Comparison of ENCODE assay signal across 15 cellular contexts in genomic region chr4:48594185-48594584, GRCh38.
A peak's percentile ranks its signal among the peaks of the same experiment; 100 is the strongest.
DNase-seq lines count a peak whose midpoint lies in the region; ATAC-seq and TF ChIP-seq lines count a peak whose summit lies in the region.
"Had no signal": no experiment of that assay in that cellular context is flagged by ENCODE, and none has a peak within 500 bp of the region (broad histone marks: within the 10 kb centered on the region; RNA-seq: fewer than 3 reads in every experiment).

No MANE protein-coding gene starts in this region.

- H3K4me1 Mint-ChIP-seq in HFFc6 (ENCODE audit: low read depth) (no peaks in the 10 kb centered on the region), endodermal cell (peaks cover 23% of the 10 kb centered on the region), T-helper 17 cell (peaks cover 12% of the 10 kb centered on the region)

- WGBS in endodermal cell (ENCODE audit: insufficient coverage in 1 of 2, insufficient read length in 1 of 2), 2 experiments: 3 to 33% methylated on average over 1 of the region's 1 CpG

- H3K27me3 ChIP-seq in BE2C: no peaks in the 10 kb centered on the region
- no peaks in the 10 kb centered on the region for H3K27me3 ChIP-seq in endodermal cell (ENCODE audit: control insufficient read depth, insufficient read depth, low read length, poor library complexity, severe bottlenecking)
- H3K27me3 ChIP-seq: sigmoid colon had no signal

- H3K4me1 ChIP-seq in BE2C (peaks cover 8% of the 10 kb centered on the region), endodermal cell (ENCODE audit: control insufficient read depth, insufficient read depth, low read length) (peaks cover 3% of the 10 kb centered on the region)
- H3K4me1 ChIP-seq: sigmoid colon had no signal

- ATAC-seq in left lobe of liver (peak; percentile 40), HG02981 (IDR thresholded peaks at IDR 0.05; ENCODE audit: unreplicated experiment) (no peak), T-helper 17 cell (no peak)
- ATAC-seq: activated CD4-positive, CD25-positive, alpha-beta regulatory T cell treated with anti-CD3 and anti-CD28 coated beads, Interleukin-2, amount 50 U/mL, for 24 hours had no signal

- H3K4me3 ChIP-seq in BE2C (ENCODE audit: low read depth, low read length) (no peak overlapping the region), endodermal cell (ENCODE audit: low read length) (peak overlapping the region; percentile 36)
- H3K4me3 ChIP-seq: sigmoid colon had no signal

- H3K27ac Mint-ChIP-seq in HFFc6 (peak overlapping the region; percentile 24; the same call in 1 of the 2 replicates), endodermal cell (peak overlapping the region; percentile 90), T-helper 17 cell (no peak overlapping the region)
- H3K27ac Mint-ChIP-seq: T-helper 2 cell treated with Interferon-gamma antibody and Interleukin-4, amounts not matched to agents 5 μg/mL and 100 μg/mL, for 36 hours had no signal

- H3K27me3 Mint-ChIP-seq in HFFc6 (ENCODE audit: insufficient read depth) (no peaks in the 10 kb centered on the region), endodermal cell (ENCODE audit: insufficient read depth) (no peaks in the 10 kb centered on the region), T-helper 17 cell (no peaks in the 10 kb centered on the region)

- 0 out of 2 replicates have a peak, but pooled peaks cover 7% of the 10 kb centered on the region for H3K36me3 Mint-ChIP-seq in HFFc6 (ENCODE audit: low read depth)
- peaks cover 35% of the 10 kb centered on the region for H3K36me3 Mint-ChIP-seq in endodermal cell (ENCODE audit: low read depth)
- H3K36me3 Mint-ChIP-seq in T-helper 17 cell (ENCODE audit: low read depth): peaks cover 10% of the 10 kb centered on the region

- no peaks in the 10 kb centered on the region for H3K9me3 Mint-ChIP-seq in HFFc6
- no peaks in the 10 kb centered on the region for H3K9me3 Mint-ChIP-seq in endodermal cell
- H3K9me3 Mint-ChIP-seq: H9; T-helper 2 cell treated with Interferon-gamma antibody and Interleukin-4, amounts not matched to agents 5 μg/mL and 100 μg/mL, for 36 hours had no signal

- H3K27ac ChIP-seq in endodermal cell (ENCODE audit: low read depth, low read length): no peak overlapping the region
- H3K27ac ChIP-seq: sigmoid colon had no signal

- H3K4me3 Mint-ChIP-seq in HFFc6: no peak overlapping the region
- H3K4me3 Mint-ChIP-seq in endodermal cell: no peak overlapping the region
- no peak overlapping the region for H3K4me3 Mint-ChIP-seq in T-helper 17 cell
- H3K4me3 Mint-ChIP-seq: T-helper 2 cell treated with Interferon-gamma antibody and Interleukin-4, amounts not matched to agents 5 μg/mL and 100 μg/mL, for 36 hours had no signal

- H3K36me3 ChIP-seq in BE2C (no peaks in the 10 kb centered on the region; the same call in 1 of the 2 replicates), endodermal cell (ENCODE audit: control insufficient read depth, insufficient read depth, low read length) (peaks cover 23% of the 10 kb centered on the region)

- no peak overlapping the region for H3K9ac ChIP-seq in endodermal cell (ENCODE audit: extremely low read depth, low read length, poor library complexity, severe bottlenecking)

- TF ChIP-seq CTCF in BE2C (IDR thresholded peaks at IDR 0.05; ENCODE audit: low read depth, low read length): no peak
- no peak for TF ChIP-seq CTCF in HFFc6 (IDR thresholded peaks at IDR 0.05)
- TF ChIP-seq CTCF in endodermal cell (conservative IDR thresholded peaks at IDR 0.05): no peak

- H3K9me3 ChIP-seq in BE2C: no peaks in the 10 kb centered on the region
- no peaks in the 10 kb centered on the region for H3K9me3 ChIP-seq in endodermal cell (ENCODE audit: control insufficient read depth, low read length)
- H3K9me3 ChIP-seq in T-helper 17 cell (ENCODE audit: control insufficient read depth, low read length, poor library complexity, severe bottlenecking): no peaks in the 10 kb centered on the region
- H3K9me3 ChIP-seq: sigmoid colon had no signal

- DNase-seq in BE2C (peak; percentile 50), HFFc6 (no peak), endodermal cell (peak; percentile 71), left lobe of liver (ENCODE audit: low spot score) (no peak), HCEC 1CT (no peak), T-helper 17 cell (no peak), OCI-M1 (lab: John Stamatoyannopoulos, UW) (no peak)
- DNase-seq: H9; NCI-H2029; SIG-M5; sigmoid colon; stimulated activated CD4-positive, alpha-beta T cell treated with anti-CD3 and anti-CD28 coated beads, Interleukin-1b, Interleukin-23, amount 100 ng/mL, for 48 hours had no signal

Comparison
In these comparisons a context has a peak if more than half of its experiments do, and no peak if none do; other contexts are left out.
1. DNase-seq: peak in BE2C (single experiment) and endodermal cell (single experiment); none in HFFc6 (single experiment), left lobe of liver (single experiment), HCEC 1CT (single experiment), T-helper 17 cell (0 of 3) and OCI-M1 (single experiment).